In the genomic region with DNA sequence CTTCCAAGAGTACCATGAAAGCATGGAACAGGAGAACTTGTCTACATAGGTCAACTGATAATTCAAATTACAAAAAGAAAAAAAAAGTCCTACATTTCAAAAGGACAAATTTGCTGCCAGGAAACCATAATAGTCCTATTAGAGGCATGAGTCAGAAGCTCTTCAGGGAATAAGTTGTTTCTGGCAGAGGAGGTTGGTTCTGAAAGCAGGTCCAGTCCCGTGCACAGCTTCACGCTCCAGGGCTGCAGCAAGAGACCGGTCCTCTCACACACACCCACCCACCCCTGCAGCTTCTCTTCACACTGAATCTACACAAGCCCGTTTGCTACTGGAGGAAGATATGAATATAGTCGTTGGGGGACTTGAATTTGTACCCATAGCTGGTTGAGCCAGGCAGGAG, we compare ENCODE assay signal across 21 cellular contexts. TPM values are rescaled to one million over a fixed set of nuclear protein-coding genes. Genes with fewer than 3 reads are reported as not detected.
DNase-seq lines count a peak whose midpoint lies in the region; ATAC-seq, FAIRE-seq and TF ChIP-seq lines count a peak whose summit lies in the region.
"Had no signal": no experiment of that assay in that cellular context is flagged by ENCODE, and none has a peak within 500 bp of the region (broad histone marks: within the 10 kb centered on the region; RNA-seq: fewer than 3 reads in every experiment).

No MANE protein-coding gene starts in this region.

- no peaks in the 10 kb centered on the region for H3K36me3 Mint-ChIP-seq in activated CD8-positive, alpha-beta memory T cell treated with anti-CD3 and anti-CD28 coated beads, Interleukin-2, amount 10 ng/mL, durations not matched to agents 7 days and 5 days

- CTCF ChIA-PET in activated CD8-positive, alpha-beta memory T cell treated with anti-CD3 and anti-CD28 coated beads, Interleukin-2, amount 10 ng/mL, durations not matched to agents 7 days and 5 days (lab: Charles Lee), result no interaction called here

- no peak for FAIRE-seq in bronchial epithelial cell (lab: Jason Lieb, UNC)
- FAIRE-seq: GM12891, urothelium cell line had no signal

- no peaks in the 10 kb centered on the region for H3K36me3 ChIP-seq in bronchial epithelial cell (ENCODE audit: control insufficient read depth, insufficient read depth, low read length)
- H3K36me3 ChIP-seq in heart left ventricle, result no peaks in the 10 kb centered on the region
- H3K36me3 ChIP-seq: Peyer's patch had no signal

- WGBS in heart left ventricle, 4 donors, result 32 to 53% (median 41%) methylated on average over 5 of the region's 5 CpGs

- H3K4me3 ChIP-seq in bronchial epithelial cell (ENCODE audit: low read depth, low read length) (no peak overlapping the region), heart left ventricle (no peak overlapping the region), skeletal muscle cell (ENCODE audit: low read depth, low read length) (no peak overlapping the region)
- H3K4me3 ChIP-seq: Peyer's patch had no signal

- DNase-seq in Daoy (ENCODE audit: low read depth) (peak; percentile 45), bronchial epithelial cell (ENCODE audit: low read depth) (peak; percentile 25), heart left ventricle (peak in 3 of 5 donors; percentile 24 to 60 (median 45)), skeletal muscle cell (ENCODE audit: low read depth) (peak; percentile 71), SK-N-DZ (ENCODE audit: low spot score) (no peak), NCI-H1694 treated with DMSO at 0.1 percent for 48 hours (lab: John Stamatoyannopoulos, UW) (no peak)
- no peak for DNase-seq in activated CD8-positive, alpha-beta memory T cell treated with anti-CD3 and anti-CD28 coated beads, Interleukin-2, amount 10 ng/mL, durations not matched to agents 7 days and 5 days
- DNase-seq in activated CD4-positive, CD25-positive, alpha-beta regulatory T cell treated with anti-CD3 and anti-CD28 coated beads, Interleukin-2, amount 50 U/mL, for 72 hours, result no peak
- DNase-seq: activated CD4-positive, alpha-beta memory T cell treated with anti-CD3 and anti-CD28 coated beads, Interleukin-2, amount 10 ng/mL, durations not matched to agents 7 days and 5 days; Caco-2; cortex of kidney; KG1; NCI-H1105; NCI-H2171; NCI-H774; Peyer's patch had no signal

- H3K4me1 Mint-ChIP-seq in activated CD8-positive, alpha-beta memory T cell treated with anti-CD3 and anti-CD28 coated beads, Interleukin-2, amount 10 ng/mL, durations not matched to agents 7 days and 5 days, result no peaks in the 10 kb centered on the region
- H3K4me1 Mint-ChIP-seq: activated CD4-positive, alpha-beta memory T cell treated with anti-CD3 and anti-CD28 coated beads, Interleukin-2, amount 10 ng/mL, durations not matched to agents 7 days and 5 days had no signal

- H3K27me3 ChIP-seq in bronchial epithelial cell (ENCODE audit: control insufficient read depth, insufficient read depth, low read length) (no peaks in the 10 kb centered on the region), heart left ventricle (no peaks in the 10 kb centered on the region)
- H3K27me3 ChIP-seq: Peyer's patch had no signal

- peak overlapping the region; percentile 12 to 86 (median 63) for H3K27ac ChIP-seq in heart left ventricle
- H3K27ac ChIP-seq: epithelial cell of prostate, parathyroid adenoma, Peyer's patch had no signal

- no peak overlapping the region for H3K4me3 Mint-ChIP-seq in activated CD8-positive, alpha-beta memory T cell treated with anti-CD3 and anti-CD28 coated beads, Interleukin-2, amount 10 ng/mL, durations not matched to agents 7 days and 5 days
- H3K4me3 Mint-ChIP-seq: activated CD4-positive, alpha-beta memory T cell treated with anti-CD3 and anti-CD28 coated beads, Interleukin-2, amount 10 ng/mL, durations not matched to agents 7 days and 5 days; stimulated activated naive CD8-positive, alpha-beta T cell treated with anti-CD3 and anti-CD28 coated beads, Interleukin-15, Interleukin-2, amounts not matched to agents 100 ng/mL and 50 ng/mL, for 24 hours had no signal

- peaks cover 0 to 25% (median 15%) of the 10 kb centered on the region in 12 donors for H3K4me1 ChIP-seq in heart left ventricle
- H3K4me1 ChIP-seq: parathyroid adenoma, Peyer's patch had no signal

- intact Hi-C loops in heart left ventricle (cut with DNase I), result no loop called here

- H3K9me3 Mint-ChIP-seq in activated CD8-positive, alpha-beta memory T cell treated with anti-CD3 and anti-CD28 coated beads, Interleukin-2, amount 10 ng/mL, durations not matched to agents 7 days and 5 days (ENCODE audit: low read depth), result no peaks in the 10 kb centered on the region
- H3K9me3 Mint-ChIP-seq: activated CD4-positive, alpha-beta memory T cell treated with anti-CD3 and anti-CD28 coated beads, Interleukin-2, amount 10 ng/mL, durations not matched to agents 7 days and 5 days; stimulated activated naive CD8-positive, alpha-beta T cell treated with anti-CD3 and anti-CD28 coated beads, Interleukin-15, Interleukin-2, amounts not matched to agents 100 ng/mL and 50 ng/mL, for 24 hours had no signal

- peaks cover 6% of the 10 kb centered on the region for H3K27me3 Mint-ChIP-seq in activated CD8-positive, alpha-beta memory T cell treated with anti-CD3 and anti-CD28 coated beads, Interleukin-2, amount 10 ng/mL, durations not matched to agents 7 days and 5 days
- H3K27me3 Mint-ChIP-seq: activated CD4-positive, alpha-beta memory T cell treated with anti-CD3 and anti-CD28 coated beads, Interleukin-2, amount 10 ng/mL, durations not matched to agents 7 days and 5 days; stimulated activated naive CD8-positive, alpha-beta T cell treated with anti-CD3 and anti-CD28 coated beads, Interleukin-15, Interleukin-2, amounts not matched to agents 100 ng/mL and 50 ng/mL, for 24 hours had no signal

- H3K9me3 ChIP-seq in heart left ventricle, result no peaks in the 10 kb centered on the region
- H3K9me3 ChIP-seq: Caco-2, Peyer's patch had no signal

- H3K27ac Mint-ChIP-seq in activated CD8-positive, alpha-beta memory T cell treated with anti-CD3 and anti-CD28 coated beads, Interleukin-2, amount 10 ng/mL, durations not matched to agents 7 days and 5 days, result no peak overlapping the region
- H3K27ac Mint-ChIP-seq: activated CD4-positive, alpha-beta memory T cell treated with anti-CD3 and anti-CD28 coated beads, Interleukin-2, amount 10 ng/mL, durations not matched to agents 7 days and 5 days; stimulated activated naive CD8-positive, alpha-beta T cell treated with anti-CD3 and anti-CD28 coated beads, Interleukin-15, Interleukin-2, amounts not matched to agents 100 ng/mL and 50 ng/mL, for 24 hours had no signal

- TF ChIP-seq CTCF in bronchial epithelial cell (IDR thresholded peaks at IDR 0.05; ENCODE audit: insufficient read depth, low read length, severe bottlenecking), result no peak
- no peak for TF ChIP-seq CTCF in heart left ventricle (IDR thresholded peaks at IDR 0.05)

- TF ChIP-seq POLR2A in heart left ventricle (IDR thresholded peaks at IDR 0.05), result no peak

- ATAC-seq in heart left ventricle, result peak; percentile 66 to 94 (median 80)
- ATAC-seq in activated CD8-positive, alpha-beta memory T cell treated with anti-CD3 and anti-CD28 coated beads, Interleukin-2, amount 10 ng/mL, durations not matched to agents 7 days and 5 days, result no peak

RNA-seq across cellular contexts. Expression of a gene that starts 37.0 kb away (rescaled TPM):
- total RNA-seq in Daoy (2014; rRNA removed; shearing (Covaris generic)), result 5.8 and 6.0 TPM in 2 replicates
- total RNA-seq in bronchial epithelial cell, result 1.7 and 3.4 TPM in 2 replicates
- 100 to 1,000 TPM in 2 of 9 donors, 10 to 100 TPM in 7; 49.5 to 120 (median 66.1) TPM for total RNA-seq in heart left ventricle
- 100 to 1,000 TPM in 1 of 2 donors, 10 to 100 TPM in 1; 56.2 to 153 TPM for polyA plus RNA-seq in heart left ventricle
- not detected for total RNA-seq in activated CD8-positive, alpha-beta memory T cell treated with anti-CD3 and anti-CD28 coated beads, Interleukin-2, amount 10 ng/mL, durations not matched to agents 7 days and 5 days
- 0.79 and 1.1 TPM in 2 replicates for polyA plus RNA-seq in SK-N-DZ (2014; cell fraction: cytosol; rRNA removed)
- 1.7 and 4.1 TPM in 2 replicates for polyA plus RNA-seq in SK-N-DZ (2014; cell fraction: nucleus; rRNA removed)
- total RNA-seq: activated CD4-positive, alpha-beta memory T cell treated with anti-CD3 and anti-CD28 coated beads, Interleukin-2, amount 10 ng/mL, durations not matched to agents 7 days and 5 days had no signal

Comparison
In these comparisons a context has a peak if more than half of its experiments do, and no peak if none do; other contexts are left out.
1. DNase-seq: peak in Daoy (single experiment), bronchial epithelial cell (single experiment), heart left ventricle (3 of 5) and skeletal muscle cell (single experiment); none in activated CD8-positive, alpha-beta memory T cell treated with anti-CD3 and anti-CD28 coated beads, Interleukin-2, amount 10 ng/mL, durations not matched to agents 7 days and 5 days (single experiment), SK-N-DZ (single experiment), NCI-H1694 treated with DMSO at 0.1 percent for 48 hours (single experiment) and activated CD4-positive, CD25-positive, alpha-beta regulatory T cell treated with anti-CD3 and anti-CD28 coated beads, Interleukin-2, amount 50 U/mL, for 72 hours (single experiment).